Comparison of ENCODE assay signal across 23 cellular contexts in genomic region chr1:41975121-41975520, GRCh38.
"Had no signal": no experiment of that assay in that cellular context is flagged by ENCODE, and none has a peak within 500 bp of the region (broad histone marks: within the 10 kb centered on the region; RNA-seq: fewer than 3 reads in every experiment).

No MANE protein-coding gene starts in this region.

- H3K4me2 ChIP-seq: hepatocyte had no signal

- H3K27ac ChIP-seq: colonic mucosa, esophagus muscularis mucosa, foreskin keratinocyte, gastroesophageal sphincter, heart left ventricle, hepatocyte, left lung, lower lobe of right lung had no signal

- H3K36me3 ChIP-seq: colonic mucosa, esophagus muscularis mucosa, gastroesophageal sphincter, heart left ventricle, left lung, lower lobe of right lung had no signal

- H3K79me2 ChIP-seq: hepatocyte had no signal

- H3K4me1 ChIP-seq: colonic mucosa, esophagus muscularis mucosa, foreskin keratinocyte, gastroesophageal sphincter, heart left ventricle, left lung, lower lobe of right lung had no signal

- ATAC-seq: effector memory CD8-positive, alpha-beta T cell; foreskin keratinocyte; gastroesophageal sphincter; heart left ventricle; left colon; left lung; left ventricle myocardium superior; lower lobe of right lung; mucosa of descending colon; naive thymus-derived CD8-positive, alpha-beta T cell had no signal

- H3K27me3 ChIP-seq: colonic mucosa, esophagus muscularis mucosa, gastroesophageal sphincter, heart left ventricle, hepatocyte, left lung had no signal

- H2AFZ ChIP-seq: hepatocyte had no signal

- H3K4me3 ChIP-seq: colonic mucosa, esophagus muscularis mucosa, gastroesophageal sphincter, heart left ventricle, hepatocyte, left lung, lower lobe of right lung, mucosa of descending colon had no signal

- H3K9me3 ChIP-seq: colonic mucosa, esophagus muscularis mucosa, gastroesophageal sphincter, left lung, lower lobe of right lung, mucosa of descending colon had no signal

- DNase-seq: colonic mucosa; cortex of kidney; effector CD8-positive, alpha-beta T cell; effector memory CD8-positive, alpha-beta T cell; endodermal cell; foreskin keratinocyte; heart left ventricle; hypothalamus; immature natural killer cell; islet precursor cell; kidney; kidney glomerular epithelial cell; left colon; left lung; left ventricle myocardium superior; lower lobe of right lung; mesenchymal stem cell; mucosa of descending colon; naive B cell; naive thymus-derived CD8-positive, alpha-beta T cell had no signal
